Comparison of ENCODE assay signal across 20 cellular contexts in the genomic region with DNA sequence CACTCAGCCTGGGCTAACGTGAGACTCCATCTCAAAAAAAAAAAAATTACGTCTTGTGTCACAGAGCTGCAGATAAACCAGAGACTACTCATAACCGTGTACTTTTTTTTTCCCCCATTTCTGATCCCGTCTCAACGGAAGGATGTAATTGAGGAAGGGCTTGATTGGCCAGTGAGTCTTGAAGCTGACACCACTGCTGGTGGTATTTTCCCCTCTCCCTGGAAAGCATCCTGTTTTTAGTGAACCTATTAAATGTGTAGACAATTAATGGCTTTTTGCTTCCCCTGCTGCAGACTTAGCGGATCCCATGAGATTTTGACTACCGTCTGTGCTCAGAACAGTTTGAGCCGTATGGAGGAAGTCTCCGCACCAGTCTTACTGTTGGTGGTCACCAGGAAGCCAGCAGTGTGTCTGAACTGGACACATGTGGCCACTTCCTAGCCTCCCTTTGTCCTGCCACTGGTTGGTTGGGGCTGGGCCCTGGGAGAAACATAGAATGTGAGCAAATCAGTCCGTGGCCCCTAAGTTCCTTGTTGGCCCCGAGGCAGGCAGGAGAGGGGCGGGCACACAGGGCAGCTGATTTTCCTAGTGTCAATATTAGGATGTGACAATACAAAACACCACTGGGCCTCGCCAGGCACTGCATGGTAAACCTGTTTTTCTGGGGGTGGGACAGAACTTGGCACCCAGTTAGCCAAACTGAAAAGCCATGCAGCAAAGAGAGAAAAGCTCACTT. TPM values are rescaled to one million over a fixed set of nuclear protein-coding genes. Genes with fewer than 3 reads are reported as not detected.
A peak's percentile ranks its signal among the peaks of the same experiment; 100 is the strongest.
DNase-seq lines count a peak whose midpoint lies in the region; FAIRE-seq and TF ChIP-seq lines count a peak whose summit lies in the region.
"Had no signal": no experiment of that assay in that cellular context is flagged by ENCODE, and none has a peak within 500 bp of the region (broad histone marks: within the 10 kb centered on the region; RNA-seq: fewer than 3 reads in every experiment).

No MANE protein-coding gene starts in this region.

- H3K36me3 ChIP-seq in mucosa of stomach (ENCODE audit: control insufficient read depth, insufficient read depth, low read length), result no peaks in the 10 kb centered on the region
- H3K36me3 ChIP-seq: brain microvascular endothelial cell, gastrocnemius medialis, left lung had no signal

- peak overlapping the region; percentile 51 for H3K9ac ChIP-seq in mucosa of stomach (ENCODE audit: low read length)

- H3K4me3 ChIP-seq in mucosa of stomach (ENCODE audit: low read length), result no peak overlapping the region
- H3K4me3 ChIP-seq: gastrocnemius medialis, left lung had no signal

- TF ChIP-seq CTCF in C4-2B (conservative IDR thresholded peaks at IDR 0.05), result no peak

- peaks cover 8% of the 10 kb centered on the region for H3K27me3 ChIP-seq in mucosa of stomach (ENCODE audit: control insufficient read depth, insufficient read depth, low read length)

- peaks cover 53% of the 10 kb centered on the region for H3K4me1 ChIP-seq in mucosa of stomach (ENCODE audit: control insufficient read depth, insufficient read depth, low read length)

- H3K27ac ChIP-seq in C4-2B, result peak overlapping the region; percentile 87
- H3K27ac ChIP-seq: brain microvascular endothelial cell, gastrocnemius medialis, left lung had no signal

- no peaks in the 10 kb centered on the region for H3K9me3 ChIP-seq in mucosa of stomach (ENCODE audit: control insufficient read depth, low read length)
- H3K9me3 ChIP-seq: gastrocnemius medialis, left lung had no signal

- peak; percentile 85 for DNase-seq in DMS53 (lab: John Stamatoyannopoulos, UW)
- DNase-seq in NCI-H748 treated with DMSO at 0.1 percent for 48 hours (lab: John Stamatoyannopoulos, UW), result peak; percentile 22
- DNase-seq in frontal cortex (ENCODE audit: low spot score in 2 of 2), result no peak
- no peak for DNase-seq in amygdala (lab: John Stamatoyannopoulos, UW)
- no peak for DNase-seq in hippocampal formation (lab: John Stamatoyannopoulos, UW)
- no peak for DNase-seq in putamen (ENCODE audit: low spot score)
- DNase-seq: activated CD4-positive, alpha-beta memory T cell treated with anti-CD3 and anti-CD28 coated beads, Interleukin-2, amount 10 ng/mL, durations not matched to agents 7 days and 5 days; activated naive CD8-positive, alpha-beta T cell treated with anti-CD3 and anti-CD28 coated beads for 36 hours; activated T-cell treated with anti-CD3 and anti-CD28 coated beads, Interleukin-2, amount 50 U/mL, for 48 hours; brain microvascular endothelial cell; cortex of kidney; gastrocnemius medialis; KG1; left lung; NCI-H1436 had no signal

- no peak for FAIRE-seq in frontal cortex (lab: Jason Lieb, UNC)
- FAIRE-seq: GM18507 had no signal

RNA-seq across cellular contexts. Expression of gene BIK, which starts 3.1 kb away (rescaled TPM):
- total RNA-seq in frontal cortex, result not detected
- total RNA-seq: gastrocnemius medialis, RPMI7951, temporal lobe had no signal

RNA-seq across cellular contexts. Expression of gene TTLL1, which starts 24.5 kb away (rescaled TPM):
- 75.4 TPM for total RNA-seq in frontal cortex

RNA-seq across cellular contexts. Expression of gene MCAT, which starts 29.5 kb away (rescaled TPM):
- total RNA-seq in frontal cortex, result 13.9 TPM

RNA-seq across cellular contexts. Expression of gene TSPO, which starts 37.7 kb away (rescaled TPM):
- 36.7 TPM for total RNA-seq in frontal cortex

Comparison
In these comparisons a context has a peak if more than half of its experiments do, and no peak if none do; other contexts are left out.
1. DNase-seq: peak in DMS53 (single experiment) and NCI-H748 treated with DMSO at 0.1 percent for 48 hours (single experiment); none in frontal cortex (0 of 2), amygdala (0 of 56), hippocampal formation (0 of 2) and putamen (single experiment).